ENCODE assay signal across 1 cellular context in genomic region chr10:97713351-97713827, GRCh38.
TF ChIP-seq lines count a peak whose summit lies in the region.

Gene MARVELD1 (plus strand): TSS chr10:97713730. CDS start chr10:97713877, 147 bp downstream.

TF ChIP-seq in GM23338, 12 proteins besides CTCF, POLR2A, EP300 and RAD21 (continued from another document):
- TF ChIP-seq ZNF462 (CRISPR knock-in tag; IDR thresholded peaks at IDR 0.05), result no peak
